In the genomic region with DNA sequence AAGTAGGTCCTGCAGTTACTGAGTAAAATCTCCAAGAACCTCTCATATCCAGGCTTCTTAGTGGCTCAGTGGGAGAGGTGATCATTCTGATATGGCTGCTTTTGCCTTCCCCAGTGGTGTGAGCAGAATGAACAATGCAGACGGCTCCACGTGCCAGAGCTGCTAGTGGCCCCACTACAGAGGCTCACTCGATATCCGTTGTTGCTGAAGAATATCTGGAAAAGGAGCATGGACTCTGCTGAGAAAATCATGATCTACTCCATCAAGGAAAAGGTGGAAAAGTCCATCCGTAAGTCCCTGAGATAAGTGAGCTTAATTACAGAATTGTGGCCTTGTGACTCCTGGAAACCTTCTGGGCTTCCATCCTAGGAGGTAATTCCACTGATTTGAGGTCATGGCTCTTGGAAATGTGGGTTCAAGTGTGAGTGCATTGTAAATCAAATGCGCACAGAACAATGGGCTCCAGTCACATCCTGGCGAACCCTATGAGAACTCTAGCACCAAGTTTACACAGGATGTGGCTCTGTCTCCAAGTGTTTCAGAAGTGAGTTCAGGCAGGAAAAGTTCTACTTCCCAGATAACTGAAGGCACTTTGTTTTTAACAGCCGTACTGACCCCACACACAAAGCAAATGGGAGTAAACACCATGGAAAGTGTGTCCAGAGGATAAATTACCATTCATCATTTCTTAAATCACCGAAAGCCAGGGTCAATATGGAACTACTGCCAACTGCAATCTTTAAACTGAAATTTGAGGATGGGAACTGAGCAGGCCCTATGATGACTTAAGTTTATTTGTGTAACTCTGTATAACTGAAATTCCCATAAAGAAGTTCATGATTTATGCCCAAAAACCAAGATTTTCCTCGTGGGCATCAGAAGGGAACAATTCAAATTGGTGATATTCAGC, we compare ENCODE assay signal across 17 cellular contexts. TPM values are rescaled to one million over a fixed set of nuclear protein-coding genes. Genes with fewer than 3 reads are reported as not detected.
DNase-seq lines count a peak whose midpoint lies in the region; ATAC-seq and TF ChIP-seq lines count a peak whose summit lies in the region.
"Had no signal": no experiment of that assay in that cellular context is flagged by ENCODE, and none has a peak within 500 bp of the region (broad histone marks: within the 10 kb centered on the region; RNA-seq: fewer than 3 reads in every experiment).

No MANE protein-coding gene starts in this region.

- H3K27me3 Mint-ChIP-seq in natural killer cell treated with Interleukin-12 subunit alpha and Interleukin-12 subunit beta and Interleukin-15 and Interleukin-18, amount 100 ng/mL, for 72 hours = no peaks in the 10 kb centered on the region

- H3K9me3 Mint-ChIP-seq in natural killer cell treated with Interleukin-12 subunit alpha and Interleukin-12 subunit beta and Interleukin-15 and Interleukin-18, amount 100 ng/mL, for 72 hours = no peaks in the 10 kb centered on the region
- H3K9me3 Mint-ChIP-seq: activated naive CD8-positive, alpha-beta T cell treated with anti-CD3 and anti-CD28 coated beads, Interleukin-2, amount 50 U/mL, for 24 hours; activated T-helper 2 cell treated with anti-CD3 and anti-CD28 coated beads, Interferon-gamma antibody, Interleukin-2, Interleukin-4, amounts not matched to agents 10 μg/mL and 5 μg/mL and 100 μg/mL, durations not matched to agents 14 hours and 24 hours and 36 hours; T-helper 1 cell treated with Interleukin-12 subunit alpha and Interleukin-12 subunit beta and Interleukin-4 antibody, amounts not matched to agents 30 μg/mL and 1 μg/mL, for 36 hours had no signal

- in situ Hi-C loops in brain microvascular endothelial cell (cut with HindIII; ENCODE audit: low pct_ligation_motif_present, low sequenced_read_pairs) = no loop called here

- H3K4me3 ChIP-seq in brain microvascular endothelial cell (ENCODE audit: low read depth, low read length) (no peak overlapping the region), osteoblast (ENCODE audit: insufficient read depth, low read length) (no peak overlapping the region)
- H3K4me3 ChIP-seq: mucosa of descending colon, smooth muscle cell, thoracic aorta had no signal

- ATAC-seq in left cardiac atrium = peak; percentile 68 to 74
- ATAC-seq in natural killer cell treated with Interleukin-12 subunit alpha and Interleukin-12 subunit beta and Interleukin-15 and Interleukin-18, amount 100 ng/mL, for 72 hours = no peak
- ATAC-seq: activated naive CD8-positive, alpha-beta T cell treated with anti-CD3 and anti-CD28 coated beads, Interleukin-2, amount 50 U/mL, for 24 hours; mucosa of descending colon had no signal

- H3K27ac Mint-ChIP-seq in natural killer cell treated with Interleukin-12 subunit alpha and Interleukin-12 subunit beta and Interleukin-15 and Interleukin-18, amount 100 ng/mL, for 72 hours = no peak overlapping the region
- H3K27ac Mint-ChIP-seq: activated naive CD8-positive, alpha-beta T cell treated with anti-CD3 and anti-CD28 coated beads, Interleukin-2, amount 50 U/mL, for 24 hours; activated T-helper 2 cell treated with anti-CD3 and anti-CD28 coated beads, Interferon-gamma antibody, Interleukin-2, Interleukin-4, amounts not matched to agents 10 μg/mL and 5 μg/mL and 100 μg/mL, durations not matched to agents 14 hours and 24 hours and 36 hours; T-helper 1 cell treated with Interleukin-12 subunit alpha and Interleukin-12 subunit beta and Interleukin-4 antibody, amounts not matched to agents 30 μg/mL and 1 μg/mL, for 36 hours had no signal

- H3K4me1 Mint-ChIP-seq in natural killer cell treated with Interleukin-12 subunit alpha and Interleukin-12 subunit beta and Interleukin-15 and Interleukin-18, amount 100 ng/mL, for 72 hours (ENCODE audit: low read depth in 2 of 2) = peaks cover 25 to 26% of the 10 kb centered on the region in 2 donors

- DNase-seq in H4 (ENCODE audit: low spot score) (peak; percentile 49), brain microvascular endothelial cell (peak; percentile 19), left cardiac atrium (no peak), osteoblast (ENCODE audit: insufficient read length, low spot score, missing footprints) (no peak), dedifferentiated amniotic fluid mesenchymal stem cell (ENCODE audit: extremely low spot score) (no peak), hypothalamus (lab: John Stamatoyannopoulos, UW) (no peak), SKM-1 treated with dmso at 0.1 percent for 144 hours (lab: John Stamatoyannopoulos, UW; ENCODE audit: unreplicated experiment) (no peak)
- no peak for DNase-seq in natural killer cell treated with Interleukin-12 subunit alpha and Interleukin-12 subunit beta and Interleukin-15 and Interleukin-18, amount 100 ng/mL, for 72 hours (ENCODE audit: low spot score)
- DNase-seq: activated CD4-positive, CD25-positive, alpha-beta regulatory T cell; activated naive CD8-positive, alpha-beta T cell treated with anti-CD3 and anti-CD28 coated beads, Interleukin-2, amount 50 U/mL, for 24 hours; mucosa of descending colon; NCI-H2171 had no signal

- no peaks in the 10 kb centered on the region for H3K27me3 ChIP-seq in brain microvascular endothelial cell (replicated peaks)
- no peaks in the 10 kb centered on the region for H3K27me3 ChIP-seq in osteoblast (ENCODE audit: insufficient read depth, low read length)

- H3K36me3 ChIP-seq in brain microvascular endothelial cell (replicated peaks) (no peaks in the 10 kb centered on the region), osteoblast (ENCODE audit: insufficient read depth, low read length) (no peaks in the 10 kb centered on the region)
- H3K36me3 ChIP-seq: thoracic aorta had no signal

- intact Hi-C loops in left cardiac atrium (cut with DNase I) = no loop called here

- peaks cover 2% of the 10 kb centered on the region for H3K4me1 ChIP-seq in osteoblast (ENCODE audit: insufficient read depth, low read length)

- H3K9me3 ChIP-seq in osteoblast (ENCODE audit: low read depth, low read length) = no peaks in the 10 kb centered on the region
- H3K9me3 ChIP-seq: mucosa of descending colon, thoracic aorta had no signal

- no peak overlapping the region for H3K27ac ChIP-seq in brain microvascular endothelial cell
- no peak overlapping the region for H3K27ac ChIP-seq in osteoblast (ENCODE audit: low read depth, low read length)
- H3K27ac ChIP-seq: thoracic aorta had no signal

- no peaks in the 10 kb centered on the region for H3K79me2 ChIP-seq in osteoblast (ENCODE audit: insufficient read depth, low read length)

- no peak for TF ChIP-seq CTCF in brain microvascular endothelial cell (IDR thresholded peaks at IDR 0.05; ENCODE audit: low read depth, low read length, missing control alignments)
- TF ChIP-seq CTCF in osteoblast (IDR thresholded peaks at IDR 0.05; ENCODE audit: extremely low read depth, low read depth, low read length) = no peak

- H3K36me3 Mint-ChIP-seq in natural killer cell treated with Interleukin-12 subunit alpha and Interleukin-12 subunit beta and Interleukin-15 and Interleukin-18, amount 100 ng/mL, for 72 hours = no peaks in the 10 kb centered on the region

- H3K4me3 Mint-ChIP-seq in natural killer cell treated with Interleukin-12 subunit alpha and Interleukin-12 subunit beta and Interleukin-15 and Interleukin-18, amount 100 ng/mL, for 72 hours = no peak overlapping the region
- H3K4me3 Mint-ChIP-seq: activated naive CD8-positive, alpha-beta T cell treated with anti-CD3 and anti-CD28 coated beads, Interleukin-2, amount 50 U/mL, for 24 hours; T-helper 1 cell treated with Interleukin-12 subunit alpha and Interleukin-12 subunit beta and Interleukin-4 antibody, amounts not matched to agents 30 μg/mL and 1 μg/mL, for 36 hours had no signal

- no peak overlapping the region for H3K4me2 ChIP-seq in osteoblast (ENCODE audit: insufficient read depth, low read length)
- H3K4me2 ChIP-seq: smooth muscle cell had no signal

- no peaks in the 10 kb centered on the region for H4K20me1 ChIP-seq in osteoblast (ENCODE audit: insufficient read depth, low read length)

- H2AFZ ChIP-seq in osteoblast (ENCODE audit: low read length) = peak overlapping the region; percentile 86

RNA-seq across cellular contexts. Expression of a gene that starts 51.4 kb away (rescaled TPM):
- total RNA-seq in H4 (2014; rRNA removed; shearing (Covaris generic)) = not detected in 2 replicates
- not detected for total RNA-seq in left cardiac atrium
- total RNA-seq in osteoblast = not detected in 2 replicates
- not detected for total RNA-seq in natural killer cell treated with Interleukin-12 subunit alpha and Interleukin-12 subunit beta and Interleukin-15 and Interleukin-18, amount 100 ng/mL, for 72 hours
- total RNA-seq: activated T-helper 2 cell treated with anti-CD3 and anti-CD28 coated beads, Interferon-gamma antibody, Interleukin-2, Interleukin-4, amounts not matched to agents 10 μg/mL and 5 μg/mL and 100 μg/mL, durations not matched to agents 14 hours and 24 hours and 36 hours; LHCN-M2; smooth muscle cell; thoracic aorta had no signal

Comparison
In these comparisons a context has a peak if more than half of its experiments do, and no peak if none do; other contexts are left out.
1. DNase-seq: peak in H4 (single experiment) and brain microvascular endothelial cell (single experiment); none in left cardiac atrium (single experiment), osteoblast (single experiment), natural killer cell treated with Interleukin-12 subunit alpha and Interleukin-12 subunit beta and Interleukin-15 and Interleukin-18, amount 100 ng/mL, for 72 hours (single experiment), dedifferentiated amniotic fluid mesenchymal stem cell (single experiment), hypothalamus (0 of 51) and SKM-1 treated with dmso at 0.1 percent for 144 hours (single experiment).
2. ATAC-seq: peak in left cardiac atrium (2 of 2); none in natural killer cell treated with Interleukin-12 subunit alpha and Interleukin-12 subunit beta and Interleukin-15 and Interleukin-18, amount 100 ng/mL, for 72 hours (0 of 2).